Comparison of ENCODE assay signal across 3 cellular contexts in genomic region chr1:1253972-1254666, GRCh38.
TF ChIP-seq lines count a peak whose summit lies in the region.

No MANE protein-coding gene starts in this region.

TF ChIP-seq in HCT116, 20 proteins besides CTCF, POLR2A, EP300 and RAD21:
- TF ChIP-seq EZH2 (IDR thresholded peaks at IDR 0.05) (no peak), ZBTB33 (IDR thresholded peaks at IDR 0.05; ENCODE audit: extremely low read depth, insufficient replicate concordance, low read length) (no peak), SRF (IDR thresholded peaks at IDR 0.05; ENCODE audit: low read depth) (no peak), ZFX (IDR thresholded peaks at IDR 0.05) (0 out of 2 replicates have a peak, but pooled peaks have one; percentile 8), SP1 (IDR thresholded peaks at IDR 0.05; ENCODE audit: low read depth) (no peak), TCF7L2 (IDR thresholded peaks at IDR 0.05; ENCODE audit: borderline replicate concordance, extremely low read depth, insufficient read depth, insufficient read length) (no peak), EZH2phosphoT487 (IDR thresholded peaks at IDR 0.05; ENCODE audit: borderline replicate concordance) (no peak), FOSL1 (IDR thresholded peaks at IDR 0.05; ENCODE audit: low read depth) (no peak)

TF ChIP-seq in K562, 482 proteins besides CTCF, POLR2A, EP300 and RAD21:
- TF ChIP-seq RBM22 (IDR thresholded peaks at IDR 0.05; ENCODE audit: low read depth, low read length, poor library complexity, severe bottlenecking) (peak; percentile 53), RBFOX2 (IDR thresholded peaks at IDR 0.05; ENCODE audit: low read depth, low read length) (0 out of 2 replicates have a peak, but pooled peaks have one; percentile 30), SETDB1 (IDR thresholded peaks at IDR 0.05; ENCODE audit: low read length) (no peak), POLR2G (IDR thresholded peaks at IDR 0.05; ENCODE audit: low read depth, low read length) (peak; percentile 51), PREB (CRISPR knock-in tag; IDR thresholded peaks at IDR 0.05) (no peak), HMGN3 (IDR thresholded peaks at IDR 0.05; ENCODE audit: borderline replicate concordance, extremely low read depth, insufficient read length, low read depth, low read length) (peak; percentile 26)

TF ChIP-seq in HEK293T, 16 proteins besides CTCF, POLR2A, EP300 and RAD21:
- TF ChIP-seq ARNT (IDR thresholded peaks at IDR 0.05) (no peak), HDGF (IDR thresholded peaks at IDR 0.05; ENCODE audit: borderline replicate concordance) (no peak), FOXM1 (IDR thresholded peaks at IDR 0.05; ENCODE audit: borderline replicate concordance) (no peak), TARDBP (IDR thresholded peaks at IDR 0.05) (no peak), SP1 (IDR thresholded peaks at IDR 0.05) (no peak), FOXA1 (IDR thresholded peaks at IDR 0.05) (no peak), ZNF384 (IDR thresholded peaks at IDR 0.05) (no peak), SUZ12 (IDR thresholded peaks at IDR 0.05) (no peak), FOXK2 (IDR thresholded peaks at IDR 0.05) (no peak), NFRKB (IDR thresholded peaks at IDR 0.05) (no peak), BHLHE40 (IDR thresholded peaks at IDR 0.05; ENCODE audit: borderline replicate concordance) (no peak)
